In the genomic region with DNA sequence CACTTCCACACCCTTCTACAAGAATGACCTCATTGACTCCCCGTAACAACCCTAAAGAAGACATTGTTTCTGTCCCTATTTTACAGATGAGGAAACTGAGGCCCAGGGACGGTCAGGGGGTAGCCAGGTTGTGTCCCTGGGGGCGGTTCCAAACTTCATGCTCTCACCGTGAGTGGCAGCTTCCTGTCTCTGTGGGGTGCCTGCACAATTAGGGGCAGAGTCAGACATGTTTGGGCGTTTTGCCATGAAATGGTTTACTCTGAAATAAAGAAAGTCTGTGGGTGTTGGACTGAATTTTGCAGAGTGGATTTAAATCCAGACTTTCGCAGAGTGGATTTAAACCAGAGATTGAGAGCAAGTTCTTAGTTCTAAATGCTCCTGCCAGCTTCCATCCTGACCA, we compare ENCODE assay signal across 19 cellular contexts. TPM values are rescaled to one million over a fixed set of nuclear protein-coding genes. Genes with fewer than 3 reads are reported as not detected.
DNase-seq lines count a peak whose midpoint lies in the region; ATAC-seq and TF ChIP-seq lines count a peak whose summit lies in the region.
"Had no signal": no experiment of that assay in that cellular context is flagged by ENCODE, and none has a peak within 500 bp of the region (broad histone marks: within the 10 kb centered on the region; RNA-seq: fewer than 3 reads in every experiment).

No MANE protein-coding gene starts in this region.

- no peak for TF ChIP-seq POLR2A in right lobe of liver (IDR thresholded peaks at IDR 0.05)

- H3K4me3 ChIP-seq in A673 (ENCODE audit: low read depth, low read length, poor library complexity, severe bottlenecking), result peak overlapping the region; percentile 9
- H3K4me3 ChIP-seq in H7 (ENCODE audit: insufficient read depth, low read depth, low read length), result no peak overlapping the region
- no peak overlapping the region for H3K4me3 ChIP-seq in choroid plexus epithelial cell (ENCODE audit: low read depth, low read length)
- H3K4me3 ChIP-seq in right lobe of liver, result no peak overlapping the region
- H3K4me3 ChIP-seq: body of pancreas, left lung, sigmoid colon, uterus had no signal

- TF ChIP-seq CTCF in A673 (conservative IDR thresholded peaks at IDR 0.05; ENCODE audit: low read depth, low read length) (no peak), choroid plexus epithelial cell (conservative IDR thresholded peaks at IDR 0.05; ENCODE audit: low read depth, low read length) (no peak), right lobe of liver (IDR thresholded peaks at IDR 0.05) (no peak)

- H3K27me3 ChIP-seq in A673 (replicated peaks; ENCODE audit: insufficient read depth, low read depth, low read length, poor library complexity) (no peaks in the 10 kb centered on the region), H7 (ENCODE audit: control insufficient read depth, insufficient read depth, low read length) (no peaks in the 10 kb centered on the region), right lobe of liver (no peaks in the 10 kb centered on the region)
- H3K27me3 ChIP-seq: body of pancreas, left lung, sigmoid colon, uterus had no signal

- H3K9me3 ChIP-seq in A673 (ENCODE audit: low read depth, low read length, poor library complexity, severe bottlenecking), result peaks cover 6% of the 10 kb centered on the region
- H3K9me3 ChIP-seq in right lobe of liver, result no peaks in the 10 kb centered on the region
- H3K9me3 ChIP-seq: body of pancreas, left lung, sigmoid colon, uterus had no signal

- H3K4me1 ChIP-seq in A673 (ENCODE audit: insufficient read depth, low read length, poor library complexity, severe bottlenecking) (peaks cover 26% of the 10 kb centered on the region), right lobe of liver (no peaks in the 10 kb centered on the region)
- H3K4me1 ChIP-seq: body of pancreas, sigmoid colon, uterus had no signal

- peak overlapping the region; percentile 32 for H3K27ac ChIP-seq in A673 (ENCODE audit: low read depth, low read length, poor library complexity, severe bottlenecking)
- H3K27ac ChIP-seq in right lobe of liver, result no peak overlapping the region
- H3K27ac ChIP-seq: body of pancreas, left lung, sigmoid colon, uterus had no signal

- CTCF ChIA-PET in A673 (lab: Charles Lee), result no interaction called here

- no TSS peak for BruUV-seq in A673 (replicated peaks; lab: Mats Ljungman, UMichigan)

- WGBS in right lobe of liver (ENCODE audit: insufficient coverage, low coverage, low lambda C conversion rate, missing lambda C conversion rate), result 43% methylated on average over 2 of the region's 6 CpGs

- ATAC-seq in right lobe of liver, result no peak
- no peak for ATAC-seq in GM18498 (IDR thresholded peaks at IDR 0.05; ENCODE audit: unreplicated experiment)
- ATAC-seq: body of pancreas, left lung, SK-N-SH treated with all-trans-retinoic acid at 6 μM for 48 hours had no signal

- no peaks in the 10 kb centered on the region for H3K36me3 ChIP-seq in A673 (ENCODE audit: insufficient read depth, low read length, poor library complexity, severe bottlenecking)
- H3K36me3 ChIP-seq in H7 (replicated peaks; ENCODE audit: control insufficient read depth, insufficient read depth, low read length), result no peaks in the 10 kb centered on the region
- no peaks in the 10 kb centered on the region for H3K36me3 ChIP-seq in right lobe of liver
- H3K36me3 ChIP-seq: left lung, sigmoid colon, uterus had no signal

- POLR2A ChIA-PET in A673 (lab: Charles Lee; ENCODE audit: low non-redundant PET), result no interaction called here

- DNase-seq in A673 (ENCODE audit: low spot score) (peak; percentile 85), H7 (peak; percentile 19), NCI-H345 (lab: John Stamatoyannopoulos, UW) (peak; percentile 52), choroid plexus epithelial cell (ENCODE audit: low read depth) (peak; percentile 59), right lobe of liver (no peak), ecto neural progenitor cell (ENCODE audit: low spot score) (no peak), NCI-H82 treated with DMSO at 0.1 percent for 48 hours (lab: John Stamatoyannopoulos, UW; ENCODE audit: unreplicated experiment) (no peak)
- DNase-seq: activated naive CD4-positive, alpha-beta T cell treated with anti-CD3 and anti-CD28 coated beads, Interleukin-2, amount 50 U/mL, for 16 hours; body of pancreas; CD4-positive, alpha-beta memory T cell; erythroblast; left lung; NCI-H1930; NCI-H524 treated with DMSO at 0.1 percent for 48 hours; sigmoid colon; T1000; uterus had no signal

- intact Hi-C loops in A673 (cut with micrococcal nuclease; ENCODE audit: unreplicated experiment) (no loop called here), right lobe of liver (cut with DNase I) (no loop called here)

RNA-seq across cellular contexts. Expression of gene TBL1X, which starts 44.3 kb away (rescaled TPM):
- 26.9 and 33.0 TPM in 2 replicates for total RNA-seq in A673 (2021)
- 45.7 and 57.0 TPM in 2 replicates for total RNA-seq in H7 (2014; rRNA removed; shearing (Covaris generic))
- total RNA-seq in right lobe of liver, result 10 to 100 TPM; 18.0 to 40.7 (median 20.8) TPM

Comparison
In these comparisons a context has a peak if more than half of its experiments do, and no peak if none do; other contexts are left out.
1. DNase-seq: peak in A673 (single experiment), H7 (single experiment), NCI-H345 (single experiment) and choroid plexus epithelial cell (single experiment); none in right lobe of liver (0 of 3), ecto neural progenitor cell (single experiment) and NCI-H82 treated with DMSO at 0.1 percent for 48 hours (single experiment).